Comparison of ENCODE assay signal across 8 cellular contexts in the genomic region with DNA sequence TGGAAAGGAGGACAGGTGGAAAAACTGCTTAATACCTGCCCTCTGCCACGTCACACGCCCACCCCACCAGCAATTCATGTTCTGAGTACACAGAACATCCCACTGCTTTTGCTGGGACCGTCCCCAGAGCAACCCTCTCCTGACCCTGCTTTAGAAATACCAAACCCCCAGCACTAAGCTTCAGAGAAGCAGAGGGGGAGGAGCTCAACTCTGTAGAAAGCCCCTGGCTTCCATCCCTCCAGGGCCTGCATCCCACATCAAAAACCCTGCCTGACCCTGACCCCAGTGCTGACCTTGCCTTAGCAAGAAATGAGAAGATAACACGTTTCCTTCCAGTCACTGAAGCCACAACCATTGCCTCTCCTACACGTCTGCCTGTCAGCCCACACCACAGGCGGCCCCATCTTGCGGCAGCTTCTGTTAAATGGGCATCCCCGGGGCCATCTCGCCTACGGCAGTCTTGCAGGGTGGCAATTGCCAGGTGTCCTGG. TPM values are rescaled to one million over a fixed set of nuclear protein-coding genes. Genes with fewer than 3 reads are reported as not detected.
A peak's percentile ranks its signal among the peaks of the same experiment; 100 is the strongest.
DNase-seq lines count a peak whose midpoint lies in the region; ATAC-seq and TF ChIP-seq lines count a peak whose summit lies in the region.

No MANE protein-coding gene starts in this region.

- H3K27ac ChIP-seq in right atrium auricular region (no peak overlapping the region), gastrocnemius medialis (no peak overlapping the region)

- DNase-seq in activated effector memory CD4-positive, alpha-beta T cell treated with anti-CD3 and anti-CD28 coated beads, Interleukin-2, amount 50 U/mL, for 16 hours, result peak; percentile 89
- DNase-seq in stimulated activated CD8-positive, alpha-beta memory T cell treated with anti-CD3 and anti-CD28 coated beads, Interleukin-4, amount 100 ng/mL, for 24 hours (ENCODE audit: low read depth), result peak; percentile 71
- DNase-seq in right atrium auricular region (ENCODE audit: low spot score), result no peak
- DNase-seq in gastrocnemius medialis, result no peak
- DNase-seq in ureter (ENCODE audit: low spot score), result no peak
- DNase-seq in NCI-H510A treated with DMSO at 0.1 percent for 48 hours (lab: John Stamatoyannopoulos, UW), result no peak

- ATAC-seq in GM19463 (IDR thresholded peaks at IDR 0.05; ENCODE audit: unreplicated experiment) (peak; percentile 54), HG03558 (IDR thresholded peaks at IDR 0.05; ENCODE audit: extremely low read depth, unreplicated experiment) (peak; percentile 31), gastrocnemius medialis (no peak)

- H3K4me1 ChIP-seq in right atrium auricular region (peaks cover 0 to 13% of the 10 kb centered on the region in 2 donors), gastrocnemius medialis (no peaks in the 10 kb centered on the region)

- H3K36me3 ChIP-seq in right atrium auricular region, result no peaks in the 10 kb centered on the region
- H3K36me3 ChIP-seq in gastrocnemius medialis, result no peaks in the 10 kb centered on the region

- H3K27me3 ChIP-seq in right atrium auricular region (no peaks in the 10 kb centered on the region), gastrocnemius medialis (no peaks in the 10 kb centered on the region)

- in situ Hi-C loops in gastrocnemius medialis (cut with MboI; ENCODE audit: low sequenced_read_pairs in 4 of 4), result no loop called here

- TF ChIP-seq POLR2A in gastrocnemius medialis (IDR thresholded peaks at IDR 0.05), result no peak

- intact Hi-C loops in gastrocnemius medialis (cut with DNase I; ENCODE audit: low total_unique reads), result no loop called here

- H3K9me3 ChIP-seq in right atrium auricular region (no peaks in the 10 kb centered on the region), gastrocnemius medialis (no peaks in the 10 kb centered on the region)

- H3K4me3 ChIP-seq in right atrium auricular region (no peak overlapping the region), gastrocnemius medialis (no peak overlapping the region)

- TF ChIP-seq CTCF in right atrium auricular region (IDR thresholded peaks at IDR 0.05) (no peak), gastrocnemius medialis (IDR thresholded peaks at IDR 0.05 in 4 of 5, conservative IDR thresholded peaks at IDR 0.05 in 1 of 5) (no peak)

RNA-seq across cellular contexts. Expression of gene VDR, which starts 19.7 kb away (rescaled TPM):
- total RNA-seq in right atrium auricular region, result 1 to 10 TPM in 1 of 2 donors, under 1 TPM in 1; 0.59 to 2.2 TPM
- total RNA-seq in gastrocnemius medialis, result 1 to 10 TPM; 3.2 to 6.1 (median 4.4) TPM
- 12.6 TPM for total RNA-seq in ureter

Comparison
In these comparisons a context has a peak if more than half of its experiments do, and no peak if none do; other contexts are left out.
1. ATAC-seq: peak in GM19463 (single experiment) and HG03558 (single experiment); none in gastrocnemius medialis (0 of 2).
2. DNase-seq: peak in activated effector memory CD4-positive, alpha-beta T cell treated with anti-CD3 and anti-CD28 coated beads, Interleukin-2, amount 50 U/mL, for 16 hours (single experiment) and stimulated activated CD8-positive, alpha-beta memory T cell treated with anti-CD3 and anti-CD28 coated beads, Interleukin-4, amount 100 ng/mL, for 24 hours (single experiment); none in right atrium auricular region (single experiment), gastrocnemius medialis (0 of 2), ureter (single experiment) and NCI-H510A treated with DMSO at 0.1 percent for 48 hours (single experiment).